In the genomic region with DNA sequence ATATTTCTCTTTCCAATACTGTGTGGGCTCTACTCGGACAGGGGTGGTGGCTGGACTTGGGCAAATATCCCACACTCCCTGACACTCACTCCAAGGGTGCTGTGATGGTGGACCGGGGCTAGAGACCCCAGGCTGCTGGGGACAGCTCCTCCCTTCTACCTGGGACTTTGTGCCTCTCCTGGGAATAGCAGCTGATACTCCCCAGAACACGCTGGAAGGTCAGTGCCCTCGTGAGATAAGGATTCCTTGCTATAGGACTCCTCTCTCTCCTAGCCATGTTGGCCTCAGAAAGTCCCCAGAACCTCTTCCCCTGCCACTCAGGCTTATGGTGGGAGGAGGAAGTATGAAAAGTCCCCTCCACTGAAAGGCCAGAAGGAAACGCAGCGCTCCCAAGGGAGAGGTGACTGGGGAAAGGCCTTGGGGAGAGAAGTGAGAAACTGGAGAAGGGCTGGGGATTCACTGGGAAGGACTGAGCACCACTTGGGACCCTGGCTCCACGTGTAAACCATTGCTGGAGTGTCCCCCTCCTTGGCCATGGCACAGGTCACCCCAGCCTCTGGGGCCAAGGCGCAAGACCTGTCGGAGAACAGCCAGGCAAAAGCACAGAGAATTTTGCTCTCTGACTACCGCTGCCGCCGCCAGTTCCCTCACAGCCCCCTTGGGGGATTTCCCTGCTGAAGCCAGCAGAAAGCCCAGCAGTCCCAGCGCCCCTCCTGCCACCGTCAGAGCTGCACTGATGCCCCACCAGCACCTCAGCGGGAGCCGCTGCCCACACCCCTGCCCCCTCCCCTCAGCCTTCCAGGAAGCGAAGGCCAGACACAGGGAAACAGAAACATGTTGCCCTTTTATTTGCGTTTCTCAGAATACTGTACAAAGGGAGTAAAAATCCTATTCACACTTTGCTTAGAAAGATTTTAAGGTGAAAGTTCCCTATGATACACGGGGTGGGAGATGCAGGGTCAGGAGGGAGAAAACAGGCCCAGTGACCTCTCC, we compare ENCODE assay signal across 1 cellular context.
TF ChIP-seq lines count a peak whose summit lies in the region.

No MANE protein-coding gene starts in this region.

TF ChIP-seq in GM12878, 131 proteins besides CTCF, POLR2A, EP300 and RAD21 (continues in another document):
- TF ChIP-seq, protein P1, sequence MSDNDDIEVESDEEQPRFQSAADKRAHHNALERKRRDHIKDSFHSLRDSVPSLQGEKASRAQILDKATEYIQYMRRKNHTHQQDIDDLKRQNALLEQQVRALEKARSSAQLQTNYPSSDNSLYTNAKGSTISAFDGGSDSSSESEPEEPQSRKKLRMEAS (IDR thresholded peaks at IDR 0.05; ENCODE audit: low read depth, low read length) = no peak
- TF ChIP-seq RBBP5 (conservative IDR thresholded peaks at IDR 0.05) (no peak), SUPT20H (IDR thresholded peaks at IDR 0.05; ENCODE audit: borderline replicate concordance, control insufficient read depth, low read depth, low read length) (no peak), SMAD1 (IDR thresholded peaks at IDR 0.05; ENCODE audit: low read depth, partially characterized antibody) (no peak), ASH2L (IDR thresholded peaks at IDR 0.05; ENCODE audit: borderline replicate concordance, low read depth) (no peak), SREBF1 (IDR thresholded peaks at IDR 0.05; ENCODE audit: low read length) (no peak), NR2C2 (IDR thresholded peaks at IDR 0.05; ENCODE audit: borderline replicate concordance, control insufficient read depth, insufficient read length, low read depth) (no peak), ZNF217 (IDR thresholded peaks at IDR 0.05) (0 out of 2 replicates have a peak, but pooled peaks have one; percentile 15), EGR1 (IDR thresholded peaks at IDR 0.05; ENCODE audit: borderline replicate concordance in 1 of 2, low read depth in 2 of 2, low read length in 2 of 2) (0 out of 3 replicates have a peak, but pooled peaks of 1 of the 2 experiments have one; percentile 1), ZSCAN29 (IDR thresholded peaks at IDR 0.05) (no peak), GABPA (IDR thresholded peaks at IDR 0.05; ENCODE audit: low read depth) (no peak), RAD51 (IDR thresholded peaks at IDR 0.05) (no peak), IRF4 (IDR thresholded peaks at IDR 0.05; ENCODE audit: low read depth, low read length) (0 out of 2 replicates have a peak, but pooled peaks have one; percentile 18), JUND (IDR thresholded peaks at IDR 0.05; ENCODE audit: low read depth, low read length) (no peak), PML (IDR thresholded peaks at IDR 0.05; ENCODE audit: low read length) (no peak), SPI1 (IDR thresholded peaks at IDR 0.05; ENCODE audit: borderline replicate concordance, insufficient read depth, low read depth, low read length) (peak; percentile 49), MEF2B (IDR thresholded peaks at IDR 0.05; ENCODE audit: partially characterized antibody, poor library complexity, severe bottlenecking) (peak; percentile 95), MTA2 (IDR thresholded peaks at IDR 0.05; ENCODE audit: low read depth) (peak; percentile 54; the same call in 1 of the 2 replicates), EED (IDR thresholded peaks at IDR 0.05; ENCODE audit: low read depth) (peak; percentile 84), RUNX3 (IDR thresholded peaks at IDR 0.05; ENCODE audit: low read length) (no peak), IKZF2 (IDR thresholded peaks at IDR 0.05) (peak; percentile 93 to 94), CBX3 (IDR thresholded peaks at IDR 0.05; ENCODE audit: borderline replicate concordance, low read depth) (no peak), NBN (IDR thresholded peaks at IDR 0.05) (peak; percentile 69), SIX5 (IDR thresholded peaks at IDR 0.05; ENCODE audit: low read depth, low read length, severe bottlenecking) (no peak), CREB1 (IDR thresholded peaks at IDR 0.05; ENCODE audit: low read depth) (no peak), ETV6 (conservative IDR thresholded peaks at IDR 0.05 in 1 of 2, IDR thresholded peaks at IDR 0.05 in 1 of 2; ENCODE audit: borderline replicate concordance in 1 of 2, low read depth in 1 of 2) (no peak), SREBF2 (IDR thresholded peaks at IDR 0.05; ENCODE audit: low read length) (no peak), HDAC2 (IDR thresholded peaks at IDR 0.05) (no peak), RELA (IDR thresholded peaks at IDR 0.05; ENCODE audit: borderline replicate concordance, partially characterized antibody) (peak; percentile 76), SRF (IDR thresholded peaks at IDR 0.05; ENCODE audit: low read depth in 2 of 2, low read length in 2 of 2) (no peak), EZH2 (IDR thresholded peaks at IDR 0.05; ENCODE audit: borderline replicate concordance, control insufficient read depth, low read depth, low read length) (no peak), NRF1 (conservative IDR thresholded peaks at IDR 0.05; ENCODE audit: low read depth, low read length) (no peak), DPF2 (IDR thresholded peaks at IDR 0.05) (peak; percentile 90), IKZF1 (conservative IDR thresholded peaks at IDR 0.05) (peak; percentile 98)
- TF ChIP-seq, protein P2, sequence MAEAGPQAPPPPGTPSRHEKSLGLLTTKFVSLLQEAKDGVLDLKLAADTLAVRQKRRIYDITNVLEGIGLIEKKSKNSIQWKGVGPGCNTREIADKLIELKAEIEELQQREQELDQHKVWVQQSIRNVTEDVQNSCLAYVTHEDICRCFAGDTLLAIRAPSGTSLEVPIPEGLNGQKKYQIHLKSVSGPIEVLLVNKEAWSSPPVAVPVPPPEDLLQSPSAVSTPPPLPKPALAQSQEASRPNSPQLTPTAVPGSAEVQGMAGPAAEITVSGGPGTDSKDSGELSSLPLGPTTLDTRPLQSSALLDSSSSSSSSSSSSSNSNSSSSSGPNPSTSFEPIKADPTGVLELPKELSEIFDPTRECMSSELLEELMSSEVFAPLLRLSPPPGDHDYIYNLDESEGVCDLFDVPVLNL (IDR thresholded peaks at IDR 0.05; ENCODE audit: low read depth, low read length) = no peak
- TF ChIP-seq, protein P3, sequence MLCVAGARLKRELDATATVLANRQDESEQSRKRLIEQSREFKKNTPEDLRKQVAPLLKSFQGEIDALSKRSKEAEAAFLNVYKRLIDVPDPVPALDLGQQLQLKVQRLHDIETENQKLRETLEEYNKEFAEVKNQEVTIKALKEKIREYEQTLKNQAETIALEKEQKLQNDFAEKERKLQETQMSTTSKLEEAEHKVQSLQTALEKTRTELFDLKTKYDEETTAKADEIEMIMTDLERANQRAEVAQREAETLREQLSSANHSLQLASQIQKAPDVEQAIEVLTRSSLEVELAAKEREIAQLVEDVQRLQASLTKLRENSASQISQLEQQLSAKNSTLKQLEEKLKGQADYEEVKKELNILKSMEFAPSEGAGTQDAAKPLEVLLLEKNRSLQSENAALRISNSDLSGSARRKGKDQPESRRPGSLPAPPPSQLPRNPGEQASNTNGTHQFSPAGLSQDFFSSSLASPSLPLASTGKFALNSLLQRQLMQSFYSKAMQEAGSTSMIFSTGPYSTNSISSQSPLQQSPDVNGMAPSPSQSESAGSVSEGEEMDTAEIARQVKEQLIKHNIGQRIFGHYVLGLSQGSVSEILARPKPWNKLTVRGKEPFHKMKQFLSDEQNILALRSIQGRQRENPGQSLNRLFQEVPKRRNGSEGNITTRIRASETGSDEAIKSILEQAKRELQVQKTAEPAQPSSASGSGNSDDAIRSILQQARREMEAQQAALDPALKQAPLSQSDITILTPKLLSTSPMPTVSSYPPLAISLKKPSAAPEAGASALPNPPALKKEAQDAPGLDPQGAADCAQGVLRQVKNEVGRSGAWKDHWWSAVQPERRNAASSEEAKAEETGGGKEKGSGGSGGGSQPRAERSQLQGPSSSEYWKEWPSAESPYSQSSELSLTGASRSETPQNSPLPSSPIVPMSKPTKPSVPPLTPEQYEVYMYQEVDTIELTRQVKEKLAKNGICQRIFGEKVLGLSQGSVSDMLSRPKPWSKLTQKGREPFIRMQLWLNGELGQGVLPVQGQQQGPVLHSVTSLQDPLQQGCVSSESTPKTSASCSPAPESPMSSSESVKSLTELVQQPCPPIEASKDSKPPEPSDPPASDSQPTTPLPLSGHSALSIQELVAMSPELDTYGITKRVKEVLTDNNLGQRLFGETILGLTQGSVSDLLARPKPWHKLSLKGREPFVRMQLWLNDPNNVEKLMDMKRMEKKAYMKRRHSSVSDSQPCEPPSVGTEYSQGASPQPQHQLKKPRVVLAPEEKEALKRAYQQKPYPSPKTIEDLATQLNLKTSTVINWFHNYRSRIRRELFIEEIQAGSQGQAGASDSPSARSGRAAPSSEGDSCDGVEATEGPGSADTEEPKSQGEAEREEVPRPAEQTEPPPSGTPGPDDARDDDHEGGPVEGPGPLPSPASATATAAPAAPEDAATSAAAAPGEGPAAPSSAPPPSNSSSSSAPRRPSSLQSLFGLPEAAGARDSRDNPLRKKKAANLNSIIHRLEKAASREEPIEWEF (IDR thresholded peaks at IDR 0.05; ENCODE audit: insufficient replicate concordance, low read depth, low read length) = no peak
- TF ChIP-seq, protein P4, sequence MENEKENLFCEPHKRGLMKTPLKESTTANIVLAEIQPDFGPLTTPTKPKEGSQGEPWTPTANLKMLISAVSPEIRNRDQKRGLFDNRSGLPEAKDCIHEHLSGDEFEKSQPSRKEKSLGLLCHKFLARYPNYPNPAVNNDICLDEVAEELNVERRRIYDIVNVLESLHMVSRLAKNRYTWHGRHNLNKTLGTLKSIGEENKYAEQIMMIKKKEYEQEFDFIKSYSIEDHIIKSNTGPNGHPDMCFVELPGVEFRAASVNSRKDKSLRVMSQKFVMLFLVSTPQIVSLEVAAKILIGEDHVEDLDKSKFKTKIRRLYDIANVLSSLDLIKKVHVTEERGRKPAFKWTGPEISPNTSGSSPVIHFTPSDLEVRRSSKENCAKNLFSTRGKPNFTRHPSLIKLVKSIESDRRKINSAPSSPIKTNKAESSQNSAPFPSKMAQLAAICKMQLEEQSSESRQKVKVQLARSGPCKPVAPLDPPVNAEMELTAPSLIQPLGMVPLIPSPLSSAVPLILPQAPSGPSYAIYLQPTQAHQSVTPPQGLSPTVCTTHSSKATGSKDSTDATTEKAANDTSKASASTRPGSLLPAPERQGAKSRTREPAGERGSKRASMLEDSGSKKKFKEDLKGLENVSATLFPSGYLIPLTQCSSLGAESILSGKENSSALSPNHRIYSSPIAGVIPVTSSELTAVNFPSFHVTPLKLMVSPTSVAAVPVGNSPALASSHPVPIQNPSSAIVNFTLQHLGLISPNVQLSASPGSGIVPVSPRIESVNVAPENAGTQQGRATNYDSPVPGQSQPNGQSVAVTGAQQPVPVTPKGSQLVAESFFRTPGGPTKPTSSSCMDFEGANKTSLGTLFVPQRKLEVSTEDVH (IDR thresholded peaks at IDR 0.05; ENCODE audit: low read depth, partially characterized antibody) = no peak
- TF ChIP-seq, protein P5, sequence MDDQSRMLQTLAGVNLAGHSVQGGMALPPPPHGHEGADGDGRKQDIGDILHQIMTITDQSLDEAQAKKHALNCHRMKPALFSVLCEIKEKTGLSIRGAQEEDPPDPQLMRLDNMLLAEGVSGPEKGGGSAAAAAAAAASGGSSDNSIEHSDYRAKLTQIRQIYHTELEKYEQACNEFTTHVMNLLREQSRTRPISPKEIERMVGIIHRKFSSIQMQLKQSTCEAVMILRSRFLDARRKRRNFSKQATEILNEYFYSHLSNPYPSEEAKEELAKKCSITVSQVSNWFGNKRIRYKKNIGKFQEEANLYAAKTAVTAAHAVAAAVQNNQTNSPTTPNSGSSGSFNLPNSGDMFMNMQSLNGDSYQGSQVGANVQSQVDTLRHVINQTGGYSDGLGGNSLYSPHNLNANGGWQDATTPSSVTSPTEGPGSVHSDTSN (IDR thresholded peaks at IDR 0.05; ENCODE audit: insufficient replicate concordance, low read depth, low read length) = peak; percentile 83
- TF ChIP-seq, protein P6, sequence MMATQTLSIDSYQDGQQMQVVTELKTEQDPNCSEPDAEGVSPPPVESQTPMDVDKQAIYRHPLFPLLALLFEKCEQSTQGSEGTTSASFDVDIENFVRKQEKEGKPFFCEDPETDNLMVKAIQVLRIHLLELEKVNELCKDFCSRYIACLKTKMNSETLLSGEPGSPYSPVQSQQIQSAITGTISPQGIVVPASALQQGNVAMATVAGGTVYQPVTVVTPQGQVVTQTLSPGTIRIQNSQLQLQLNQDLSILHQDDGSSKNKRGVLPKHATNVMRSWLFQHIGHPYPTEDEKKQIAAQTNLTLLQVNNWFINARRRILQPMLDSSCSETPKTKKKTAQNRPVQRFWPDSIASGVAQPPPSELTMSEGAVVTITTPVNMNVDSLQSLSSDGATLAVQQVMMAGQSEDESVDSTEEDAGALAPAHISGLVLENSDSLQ (IDR thresholded peaks at IDR 0.05) = peak; percentile 96
- TF ChIP-seq, protein P7, sequence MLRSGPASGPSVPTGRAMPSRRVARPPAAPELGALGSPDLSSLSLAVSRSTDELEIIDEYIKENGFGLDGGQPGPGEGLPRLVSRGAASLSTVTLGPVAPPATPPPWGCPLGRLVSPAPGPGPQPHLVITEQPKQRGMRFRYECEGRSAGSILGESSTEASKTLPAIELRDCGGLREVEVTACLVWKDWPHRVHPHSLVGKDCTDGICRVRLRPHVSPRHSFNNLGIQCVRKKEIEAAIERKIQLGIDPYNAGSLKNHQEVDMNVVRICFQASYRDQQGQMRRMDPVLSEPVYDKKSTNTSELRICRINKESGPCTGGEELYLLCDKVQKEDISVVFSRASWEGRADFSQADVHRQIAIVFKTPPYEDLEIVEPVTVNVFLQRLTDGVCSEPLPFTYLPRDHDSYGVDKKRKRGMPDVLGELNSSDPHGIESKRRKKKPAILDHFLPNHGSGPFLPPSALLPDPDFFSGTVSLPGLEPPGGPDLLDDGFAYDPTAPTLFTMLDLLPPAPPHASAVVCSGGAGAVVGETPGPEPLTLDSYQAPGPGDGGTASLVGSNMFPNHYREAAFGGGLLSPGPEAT (IDR thresholded peaks at IDR 0.05; ENCODE audit: low read depth) = peak; percentile 89
- TF ChIP-seq, protein P8, sequence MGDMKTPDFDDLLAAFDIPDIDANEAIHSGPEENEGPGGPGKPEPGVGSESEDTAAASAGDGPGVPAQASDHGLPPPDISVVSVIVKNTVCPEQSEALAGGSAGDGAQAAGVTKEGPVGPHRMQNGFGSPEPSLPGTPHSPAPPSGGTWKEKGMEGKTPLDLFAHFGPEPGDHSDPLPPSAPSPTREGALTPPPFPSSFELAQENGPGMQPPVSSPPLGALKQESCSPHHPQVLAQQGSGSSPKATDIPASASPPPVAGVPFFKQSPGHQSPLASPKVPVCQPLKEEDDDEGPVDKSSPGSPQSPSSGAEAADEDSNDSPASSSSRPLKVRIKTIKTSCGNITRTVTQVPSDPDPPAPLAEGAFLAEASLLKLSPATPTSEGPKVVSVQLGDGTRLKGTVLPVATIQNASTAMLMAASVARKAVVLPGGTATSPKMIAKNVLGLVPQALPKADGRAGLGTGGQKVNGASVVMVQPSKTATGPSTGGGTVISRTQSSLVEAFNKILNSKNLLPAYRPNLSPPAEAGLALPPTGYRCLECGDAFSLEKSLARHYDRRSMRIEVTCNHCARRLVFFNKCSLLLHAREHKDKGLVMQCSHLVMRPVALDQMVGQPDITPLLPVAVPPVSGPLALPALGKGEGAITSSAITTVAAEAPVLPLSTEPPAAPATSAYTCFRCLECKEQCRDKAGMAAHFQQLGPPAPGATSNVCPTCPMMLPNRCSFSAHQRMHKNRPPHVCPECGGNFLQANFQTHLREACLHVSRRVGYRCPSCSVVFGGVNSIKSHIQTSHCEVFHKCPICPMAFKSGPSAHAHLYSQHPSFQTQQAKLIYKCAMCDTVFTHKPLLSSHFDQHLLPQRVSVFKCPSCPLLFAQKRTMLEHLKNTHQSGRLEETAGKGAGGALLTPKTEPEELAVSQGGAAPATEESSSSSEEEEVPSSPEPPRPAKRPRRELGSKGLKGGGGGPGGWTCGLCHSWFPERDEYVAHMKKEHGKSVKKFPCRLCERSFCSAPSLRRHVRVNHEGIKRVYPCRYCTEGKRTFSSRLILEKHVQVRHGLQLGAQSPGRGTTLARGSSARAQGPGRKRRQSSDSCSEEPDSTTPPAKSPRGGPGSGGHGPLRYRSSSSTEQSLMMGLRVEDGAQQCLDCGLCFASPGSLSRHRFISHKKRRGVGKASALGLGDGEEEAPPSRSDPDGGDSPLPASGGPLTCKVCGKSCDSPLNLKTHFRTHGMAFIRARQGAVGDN (IDR thresholded peaks at IDR 0.05) = no peak; the same call in none of the 2 replicates
